12 cellular contexts compared by ENCODE assay signal in the genomic region with DNA sequence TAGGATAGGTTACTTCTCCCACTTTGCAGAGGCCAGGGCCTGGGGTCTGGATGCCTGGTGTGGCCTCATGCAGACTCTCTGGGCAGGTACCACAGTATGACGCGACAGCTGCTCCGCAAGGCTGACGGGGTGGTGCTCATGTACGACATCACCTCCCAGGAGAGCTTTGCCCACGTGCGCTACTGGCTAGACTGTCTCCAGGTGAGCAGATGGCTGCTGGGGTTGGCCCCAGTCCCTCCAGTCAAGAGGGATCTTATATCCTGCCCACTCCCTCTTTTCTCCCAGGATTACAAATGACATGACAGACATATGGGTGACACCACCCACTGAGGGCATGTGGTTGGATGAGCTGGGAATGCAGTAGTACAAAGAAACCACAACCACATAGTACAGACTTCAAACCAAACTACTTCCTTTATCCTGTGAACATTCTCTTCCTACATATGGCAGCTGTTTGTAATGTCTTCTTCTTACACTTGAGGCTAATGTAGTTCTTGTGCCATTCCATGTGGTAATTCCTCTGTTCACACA. TPM values are rescaled to one million over a fixed set of nuclear protein-coding genes. Genes with fewer than 3 reads are reported as not detected.
DNase-seq lines count a peak whose midpoint lies in the region; ATAC-seq and TF ChIP-seq lines count a peak whose summit lies in the region.
"Had no signal": no experiment of that assay in that cellular context is flagged by ENCODE, and none has a peak within 500 bp of the region (broad histone marks: within the 10 kb centered on the region; RNA-seq: fewer than 3 reads in every experiment).

No MANE protein-coding gene starts in this region.

- no peak overlapping the region for H3K27ac ChIP-seq in osteoblast (ENCODE audit: low read depth, low read length)
- H3K27ac ChIP-seq: RWPE1 had no signal

- no peaks in the 10 kb centered on the region for H3K9me3 Mint-ChIP-seq in activated CD8-positive, alpha-beta memory T cell treated with anti-CD3 and anti-CD28 coated beads, Interleukin-2, amount 10 ng/mL, durations not matched to agents 7 days and 5 days (ENCODE audit: low read depth)
- no peaks in the 10 kb centered on the region for H3K9me3 Mint-ChIP-seq in activated CD4-positive, alpha-beta memory T cell treated with anti-CD3 and anti-CD28 coated beads, Interleukin-2, amount 10 ng/mL, durations not matched to agents 7 days and 5 days
- H3K9me3 Mint-ChIP-seq in progenitor cell of endocrine pancreas (ENCODE audit: low read depth) = no peaks in the 10 kb centered on the region
- H3K9me3 Mint-ChIP-seq: activated T-helper 2 cell treated with anti-CD3 and anti-CD28 coated beads, Interferon-gamma antibody, Interleukin-2, Interleukin-4, amounts not matched to agents 10 μg/mL and 5 μg/mL and 100 μg/mL, durations not matched to agents 14 hours and 24 hours and 36 hours had no signal

- CTCF ChIA-PET in activated CD8-positive, alpha-beta memory T cell treated with anti-CD3 and anti-CD28 coated beads, Interleukin-2, amount 10 ng/mL, durations not matched to agents 7 days and 5 days (lab: Charles Lee) = interaction anchor here (1.3 to 1.5 kb wide), 2 partner anchors 35 to 112 kb away, joined by 5 to 10 read pairs; no protein-coding TSS in a partner anchor
- CTCF ChIA-PET in activated CD4-positive, alpha-beta memory T cell treated with anti-CD3 and anti-CD28 coated beads, Interleukin-2, amount 10 ng/mL, durations not matched to agents 7 days and 5 days (lab: Charles Lee) = interaction anchor here (0.7 to 1.7 kb wide), 5 partner anchors 21 to 112 kb away, joined by 3 to 4 read pairs (median 3); a partner anchor contains a TSS

- H3K27me3 Mint-ChIP-seq in activated CD8-positive, alpha-beta memory T cell treated with anti-CD3 and anti-CD28 coated beads, Interleukin-2, amount 10 ng/mL, durations not matched to agents 7 days and 5 days = no peaks in the 10 kb centered on the region
- H3K27me3 Mint-ChIP-seq in activated CD4-positive, alpha-beta memory T cell treated with anti-CD3 and anti-CD28 coated beads, Interleukin-2, amount 10 ng/mL, durations not matched to agents 7 days and 5 days = no peaks in the 10 kb centered on the region
- peaks cover 3% of the 10 kb centered on the region for H3K27me3 Mint-ChIP-seq in progenitor cell of endocrine pancreas

- no peak overlapping the region for H3K4me2 ChIP-seq in osteoblast (ENCODE audit: insufficient read depth, low read length)

- H3K4me1 ChIP-seq in osteoblast (ENCODE audit: insufficient read depth, low read length) = peaks cover 7% of the 10 kb centered on the region

- H3K4me3 ChIP-seq in osteoblast (ENCODE audit: insufficient read depth, low read length) = no peak overlapping the region

- POLR2A ChIA-PET in activated CD4-positive, alpha-beta memory T cell treated with anti-CD3 and anti-CD28 coated beads, Interleukin-2, amount 10 ng/mL, durations not matched to agents 7 days and 5 days (lab: Charles Lee) = interaction anchor here (1.0 to 1.6 kb wide), 2 partner anchors 28 to 45 kb away, joined by 3 to 5 read pairs; no protein-coding TSS in a partner anchor

- no peak overlapping the region for H3K4me3 Mint-ChIP-seq in activated CD8-positive, alpha-beta memory T cell treated with anti-CD3 and anti-CD28 coated beads, Interleukin-2, amount 10 ng/mL, durations not matched to agents 7 days and 5 days
- no peak overlapping the region for H3K4me3 Mint-ChIP-seq in activated CD4-positive, alpha-beta memory T cell treated with anti-CD3 and anti-CD28 coated beads, Interleukin-2, amount 10 ng/mL, durations not matched to agents 7 days and 5 days
- H3K4me3 Mint-ChIP-seq in progenitor cell of endocrine pancreas (ENCODE audit: low read depth) = no peak overlapping the region

- H3K36me3 Mint-ChIP-seq in activated CD8-positive, alpha-beta memory T cell treated with anti-CD3 and anti-CD28 coated beads, Interleukin-2, amount 10 ng/mL, durations not matched to agents 7 days and 5 days = no peaks in the 10 kb centered on the region
- no peaks in the 10 kb centered on the region for H3K36me3 Mint-ChIP-seq in activated CD4-positive, alpha-beta memory T cell treated with anti-CD3 and anti-CD28 coated beads, Interleukin-2, amount 10 ng/mL, durations not matched to agents 7 days and 5 days (ENCODE audit: low read depth)
- no peaks in the 10 kb centered on the region for H3K36me3 Mint-ChIP-seq in progenitor cell of endocrine pancreas (ENCODE audit: insufficient read depth)

- H3K9me3 ChIP-seq in osteoblast (ENCODE audit: low read depth, low read length) = no peaks in the 10 kb centered on the region

- ATAC-seq in activated CD8-positive, alpha-beta memory T cell treated with anti-CD3 and anti-CD28 coated beads, Interleukin-2, amount 10 ng/mL, durations not matched to agents 7 days and 5 days = peak; percentile 46
- no peak for ATAC-seq in GM21737 (IDR thresholded peaks at IDR 0.05; ENCODE audit: unreplicated experiment)

- H3K27ac Mint-ChIP-seq in activated CD8-positive, alpha-beta memory T cell treated with anti-CD3 and anti-CD28 coated beads, Interleukin-2, amount 10 ng/mL, durations not matched to agents 7 days and 5 days = no peak overlapping the region
- H3K27ac Mint-ChIP-seq in activated CD4-positive, alpha-beta memory T cell treated with anti-CD3 and anti-CD28 coated beads, Interleukin-2, amount 10 ng/mL, durations not matched to agents 7 days and 5 days = peak overlapping the region; percentile 42
- no peak overlapping the region for H3K27ac Mint-ChIP-seq in progenitor cell of endocrine pancreas
- H3K27ac Mint-ChIP-seq: activated T-helper 2 cell treated with anti-CD3 and anti-CD28 coated beads, Interferon-gamma antibody, Interleukin-2, Interleukin-4, amounts not matched to agents 10 μg/mL and 5 μg/mL and 100 μg/mL, durations not matched to agents 14 hours and 24 hours and 36 hours had no signal

- H2AFZ ChIP-seq in osteoblast (ENCODE audit: low read length) = no peak overlapping the region

- no peak for TF ChIP-seq CTCF in osteoblast (IDR thresholded peaks at IDR 0.05; ENCODE audit: extremely low read depth, low read depth, low read length)
- TF ChIP-seq CTCF in progenitor cell of endocrine pancreas (IDR thresholded peaks at IDR 0.05; ENCODE audit: unreplicated experiment) = no peak

- no peaks in the 10 kb centered on the region for H3K27me3 ChIP-seq in osteoblast (ENCODE audit: insufficient read depth, low read length)

- H4K20me1 ChIP-seq in osteoblast (ENCODE audit: insufficient read depth, low read length) = no peaks in the 10 kb centered on the region

- H3K4me1 Mint-ChIP-seq in activated CD8-positive, alpha-beta memory T cell treated with anti-CD3 and anti-CD28 coated beads, Interleukin-2, amount 10 ng/mL, durations not matched to agents 7 days and 5 days = peaks cover 24% of the 10 kb centered on the region
- peaks cover 35% of the 10 kb centered on the region for H3K4me1 Mint-ChIP-seq in activated CD4-positive, alpha-beta memory T cell treated with anti-CD3 and anti-CD28 coated beads, Interleukin-2, amount 10 ng/mL, durations not matched to agents 7 days and 5 days
- H3K4me1 Mint-ChIP-seq in progenitor cell of endocrine pancreas (ENCODE audit: low read depth) = no peaks in the 10 kb centered on the region

- H3K79me2 ChIP-seq in osteoblast (ENCODE audit: insufficient read depth, low read length) = no peaks in the 10 kb centered on the region

- no peak for DNase-seq in activated CD8-positive, alpha-beta memory T cell treated with anti-CD3 and anti-CD28 coated beads, Interleukin-2, amount 10 ng/mL, durations not matched to agents 7 days and 5 days
- no peak for DNase-seq in activated CD8-positive, alpha-beta memory T cell treated with anti-CD3 and anti-CD28 coated beads for 24 hours
- DNase-seq in NCI-H187 treated with DMSO at 0.1 percent for 48 hours (lab: John Stamatoyannopoulos, UW) (peak; percentile 27), osteoblast (ENCODE audit: insufficient read length, low spot score, missing footprints) (peak; percentile 69), activated gamma-delta T cell (lab: John Stamatoyannopoulos, UW) (no peak), progenitor cell of endocrine pancreas (ENCODE audit: low spot score, unreplicated experiment) (no peak)
- DNase-seq in activated CD4-positive, alpha-beta memory T cell treated with anti-CD3 and anti-CD28 coated beads, Interleukin-2, amount 10 ng/mL, durations not matched to agents 7 days and 5 days = peak; percentile 27
- DNase-seq: C1 segment of cervical spinal cord had no signal

- H3K36me3 ChIP-seq in osteoblast (ENCODE audit: insufficient read depth, low read length) = no peaks in the 10 kb centered on the region

RNA-seq across cellular contexts. Expression of a gene that starts 29.9 kb away (rescaled TPM):
- total RNA-seq in activated CD8-positive, alpha-beta memory T cell treated with anti-CD3 and anti-CD28 coated beads, Interleukin-2, amount 10 ng/mL, durations not matched to agents 7 days and 5 days = not detected
- total RNA-seq in activated CD4-positive, alpha-beta memory T cell treated with anti-CD3 and anti-CD28 coated beads, Interleukin-2, amount 10 ng/mL, durations not matched to agents 7 days and 5 days = under 1 TPM; 0.15 to 0.25 TPM
- total RNA-seq in osteoblast (under 0.01 and 0.36 TPM in 2 replicates), progenitor cell of endocrine pancreas (not detected in 2 replicates)
- total RNA-seq: activated T-helper 2 cell treated with anti-CD3 and anti-CD28 coated beads, Interferon-gamma antibody, Interleukin-2, Interleukin-4, amounts not matched to agents 10 μg/mL and 5 μg/mL and 100 μg/mL, durations not matched to agents 14 hours and 24 hours and 36 hours; fibroblast of villous mesenchyme had no signal

RNA-seq across cellular contexts. Expression of a gene that starts 49.0 kb away (rescaled TPM):
- 100 to 1,000 TPM in 1 of 2 experiments, 10 to 100 TPM in 1; 67.5 to 109 TPM for total RNA-seq in activated CD8-positive, alpha-beta memory T cell treated with anti-CD3 and anti-CD28 coated beads, Interleukin-2, amount 10 ng/mL, durations not matched to agents 7 days and 5 days
- total RNA-seq in activated CD4-positive, alpha-beta memory T cell treated with anti-CD3 and anti-CD28 coated beads, Interleukin-2, amount 10 ng/mL, durations not matched to agents 7 days and 5 days = 100 to 1,000 TPM; 107 to 109 TPM
- total RNA-seq in osteoblast = 456 and 461 TPM in 2 replicates
- 12.4 and 24.5 TPM in 2 replicates for total RNA-seq in progenitor cell of endocrine pancreas

Comparison
In these comparisons a context has a peak if more than half of its experiments do, and no peak if none do; other contexts are left out.
1. DNase-seq: peak in NCI-H187 treated with DMSO at 0.1 percent for 48 hours (single experiment), activated CD4-positive, alpha-beta memory T cell treated with anti-CD3 and anti-CD28 coated beads, Interleukin-2, amount 10 ng/mL, durations not matched to agents 7 days and 5 days (single experiment) and osteoblast (single experiment); none in activated CD8-positive, alpha-beta memory T cell treated with anti-CD3 and anti-CD28 coated beads, Interleukin-2, amount 10 ng/mL, durations not matched to agents 7 days and 5 days (single experiment), activated CD8-positive, alpha-beta memory T cell treated with anti-CD3 and anti-CD28 coated beads for 24 hours (single experiment), activated gamma-delta T cell (single experiment) and progenitor cell of endocrine pancreas (single experiment).